In the genomic region with DNA sequence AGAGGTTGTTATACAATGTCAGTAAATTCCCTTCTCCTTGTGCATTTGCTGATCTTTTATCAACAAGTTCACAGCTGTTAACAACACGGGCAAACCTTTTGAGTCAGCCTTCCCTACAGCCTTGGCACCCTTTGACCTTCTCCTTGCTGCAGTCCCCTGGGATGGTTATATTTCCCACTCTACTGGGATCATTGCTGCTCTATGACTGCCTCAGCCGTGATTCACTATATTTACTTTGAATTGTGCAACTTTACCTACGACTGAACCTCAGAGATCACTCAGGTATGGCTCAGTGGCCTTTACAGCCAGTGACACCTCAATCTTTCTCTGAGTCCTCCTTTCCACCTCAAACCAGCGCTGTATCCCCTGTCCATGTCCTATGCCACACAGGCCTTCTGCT, we compare ENCODE assay signal across 16 cellular contexts.
A peak's percentile ranks its signal among the peaks of the same experiment; 100 is the strongest.
DNase-seq lines count a peak whose midpoint lies in the region; ATAC-seq and TF ChIP-seq lines count a peak whose summit lies in the region.
"Had no signal": no experiment of that assay in that cellular context is flagged by ENCODE, and none has a peak within 500 bp of the region (broad histone marks: within the 10 kb centered on the region; RNA-seq: fewer than 3 reads in every experiment).

No MANE protein-coding gene starts in this region.

- peak overlapping the region; percentile 88 for H2AFZ ChIP-seq in GM23338

- H3K36me3 Mint-ChIP-seq in GM23338 (ENCODE audit: low read depth): no peaks in the 10 kb centered on the region

- no peaks in the 10 kb centered on the region for H3K9me3 ChIP-seq in esophagus squamous epithelium
- H3K9me3 ChIP-seq: MG63 had no signal

- H3K4me3 Mint-ChIP-seq in GM23338: no peak overlapping the region
- H3K4me3 Mint-ChIP-seq: H9 had no signal

- no peak overlapping the region for H3K4me2 ChIP-seq in GM23338

- no peaks in the 10 kb centered on the region for H3K79me2 ChIP-seq in GM23338 (replicated peaks; ENCODE audit: insufficient read depth)

- H3K27ac Mint-ChIP-seq in GM23338: no peak overlapping the region
- H3K27ac Mint-ChIP-seq: H9 had no signal

- peaks cover 16% of the 10 kb centered on the region; the same call in 1 of the 2 replicates for H3K4me1 ChIP-seq in GM23338 (ENCODE audit: insufficient read depth)
- no peaks in the 10 kb centered on the region for H3K4me1 ChIP-seq in esophagus squamous epithelium

- peaks cover 19% of the 10 kb centered on the region for H3K4me1 Mint-ChIP-seq in GM23338

- no peaks in the 10 kb centered on the region for H3K9me3 Mint-ChIP-seq in GM23338
- H3K9me3 Mint-ChIP-seq: H9 had no signal

- no peaks in the 10 kb centered on the region for H4K20me1 ChIP-seq in GM23338 (replicated peaks; ENCODE audit: insufficient read depth)

- H3K27me3 ChIP-seq in GM23338 (ENCODE audit: insufficient read depth): no peaks in the 10 kb centered on the region
- H3K27me3 ChIP-seq in esophagus squamous epithelium: no peaks in the 10 kb centered on the region
- H3K27me3 ChIP-seq: MG63 had no signal

- TF ChIP-seq CTCF in GM23338 (conservative IDR thresholded peaks at IDR 0.05; ENCODE audit: low read depth in 2 of 2) (no peak), esophagus squamous epithelium (IDR thresholded peaks at IDR 0.05) (no peak)

- H3F3A ChIP-seq in GM23338 (replicated peaks; ENCODE audit: low read depth): no peaks in the 10 kb centered on the region

- no peaks in the 10 kb centered on the region for H3K36me3 ChIP-seq in GM23338 (ENCODE audit: insufficient read depth)
- H3K36me3 ChIP-seq in esophagus squamous epithelium: no peaks in the 10 kb centered on the region
- H3K36me3 ChIP-seq: MG63 had no signal

- H3K9me2 ChIP-seq in GM23338 (ENCODE audit: insufficient read depth): no peaks in the 10 kb centered on the region

- peaks cover 6% of the 10 kb centered on the region for H3K27me3 Mint-ChIP-seq in GM23338 (ENCODE audit: insufficient read depth, low read depth, poor library complexity)

- no peak for DNase-seq in GM23338 (ENCODE audit: low spot score)
- DNase-seq in NCI-H69 (lab: John Stamatoyannopoulos, UW): peak; percentile 34
- peak; percentile 3 for DNase-seq in epithelial cell of prostate (ENCODE audit: low read depth, low spot score)
- DNase-seq in renal cortical epithelial cell (ENCODE audit: low read depth): peak; percentile 76
- no peak for DNase-seq in pons (ENCODE audit: low spot score)
- no peak for DNase-seq in esophagus squamous epithelium (lab: John Stamatoyannopoulos, UW)
- DNase-seq: AML-193, GF-D8, H9, KBM-7, MG63, NCI-H1092 treated with DMSO at 0.1 percent for 48 hours, NCI-H1694 had no signal

- H3K27ac ChIP-seq in GM23338 (ENCODE audit: low read depth) (no peak overlapping the region), epithelial cell of prostate (no peak overlapping the region), esophagus squamous epithelium (no peak overlapping the region)
- H3K27ac ChIP-seq: SK-N-MC had no signal

- ATAC-seq in GM23338 (no peak), HG03442 (IDR thresholded peaks at IDR 0.05; ENCODE audit: unreplicated experiment) (no peak)
- ATAC-seq: Right ventricle myocardium inferior had no signal

- H3K4me3 ChIP-seq in GM23338 (no peak overlapping the region), esophagus squamous epithelium (no peak overlapping the region)
- H3K4me3 ChIP-seq: MG63, SK-N-MC had no signal

- intact Hi-C loops in esophagus squamous epithelium (cut with DNase I): no loop called here

- no peak for TF ChIP-seq POLR2A in esophagus squamous epithelium (IDR thresholded peaks at IDR 0.05)

- WGBS in esophagus squamous epithelium, 2 donors: 57 to 66% methylated on average over 4 of the region's 4 CpGs

TF ChIP-seq in GM23338, 12 proteins besides CTCF, POLR2A, EP300 and RAD21:
- TF ChIP-seq STAT1 (IDR thresholded peaks at IDR 0.05; ENCODE audit: unreplicated experiment) (no peak), ZNF114 (CRISPR knock-in tag; IDR thresholded peaks at IDR 0.05) (no peak), CREB1 (CRISPR knock-in tag; IDR thresholded peaks at IDR 0.05; ENCODE audit: low read depth) (no peak), EZH2 (IDR thresholded peaks at IDR 0.05; ENCODE audit: low read depth, unreplicated experiment) (no peak), NANOG (IDR thresholded peaks at IDR 0.05; ENCODE audit: borderline replicate concordance) (no peak), EZH2phosphoT487 (IDR thresholded peaks at IDR 0.05; ENCODE audit: unreplicated experiment) (no peak), ZNF331 (CRISPR knock-in tag; IDR thresholded peaks at IDR 0.05; ENCODE audit: low read depth) (no peak)
- TF ChIP-seq, protein P1, sequence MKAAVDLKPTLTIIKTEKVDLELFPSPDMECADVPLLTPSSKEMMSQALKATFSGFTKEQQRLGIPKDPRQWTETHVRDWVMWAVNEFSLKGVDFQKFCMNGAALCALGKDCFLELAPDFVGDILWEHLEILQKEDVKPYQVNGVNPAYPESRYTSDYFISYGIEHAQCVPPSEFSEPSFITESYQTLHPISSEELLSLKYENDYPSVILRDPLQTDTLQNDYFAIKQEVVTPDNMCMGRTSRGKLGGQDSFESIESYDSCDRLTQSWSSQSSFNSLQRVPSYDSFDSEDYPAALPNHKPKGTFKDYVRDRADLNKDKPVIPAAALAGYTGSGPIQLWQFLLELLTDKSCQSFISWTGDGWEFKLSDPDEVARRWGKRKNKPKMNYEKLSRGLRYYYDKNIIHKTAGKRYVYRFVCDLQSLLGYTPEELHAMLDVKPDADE (IDR thresholded peaks at IDR 0.05): no peak
- TF ChIP-seq, protein P2, sequence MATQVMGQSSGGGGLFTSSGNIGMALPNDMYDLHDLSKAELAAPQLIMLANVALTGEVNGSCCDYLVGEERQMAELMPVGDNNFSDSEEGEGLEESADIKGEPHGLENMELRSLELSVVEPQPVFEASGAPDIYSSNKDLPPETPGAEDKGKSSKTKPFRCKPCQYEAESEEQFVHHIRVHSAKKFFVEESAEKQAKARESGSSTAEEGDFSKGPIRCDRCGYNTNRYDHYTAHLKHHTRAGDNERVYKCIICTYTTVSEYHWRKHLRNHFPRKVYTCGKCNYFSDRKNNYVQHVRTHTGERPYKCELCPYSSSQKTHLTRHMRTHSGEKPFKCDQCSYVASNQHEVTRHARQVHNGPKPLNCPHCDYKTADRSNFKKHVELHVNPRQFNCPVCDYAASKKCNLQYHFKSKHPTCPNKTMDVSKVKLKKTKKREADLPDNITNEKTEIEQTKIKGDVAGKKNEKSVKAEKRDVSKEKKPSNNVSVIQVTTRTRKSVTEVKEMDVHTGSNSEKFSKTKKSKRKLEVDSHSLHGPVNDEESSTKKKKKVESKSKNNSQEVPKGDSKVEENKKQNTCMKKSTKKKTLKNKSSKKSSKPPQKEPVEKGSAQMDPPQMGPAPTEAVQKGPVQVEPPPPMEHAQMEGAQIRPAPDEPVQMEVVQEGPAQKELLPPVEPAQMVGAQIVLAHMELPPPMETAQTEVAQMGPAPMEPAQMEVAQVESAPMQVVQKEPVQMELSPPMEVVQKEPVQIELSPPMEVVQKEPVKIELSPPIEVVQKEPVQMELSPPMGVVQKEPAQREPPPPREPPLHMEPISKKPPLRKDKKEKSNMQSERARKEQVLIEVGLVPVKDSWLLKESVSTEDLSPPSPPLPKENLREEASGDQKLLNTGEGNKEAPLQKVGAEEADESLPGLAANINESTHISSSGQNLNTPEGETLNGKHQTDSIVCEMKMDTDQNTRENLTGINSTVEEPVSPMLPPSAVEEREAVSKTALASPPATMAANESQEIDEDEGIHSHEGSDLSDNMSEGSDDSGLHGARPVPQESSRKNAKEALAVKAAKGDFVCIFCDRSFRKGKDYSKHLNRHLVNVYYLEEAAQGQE (IDR thresholded peaks at IDR 0.05; ENCODE audit: unreplicated experiment): no peak

Comparison
In these comparisons a context has a peak if more than half of its experiments do, and no peak if none do; other contexts are left out.
1. DNase-seq: peak in NCI-H69 (single experiment), epithelial cell of prostate (single experiment) and renal cortical epithelial cell (single experiment); none in GM23338 (single experiment), pons (single experiment) and esophagus squamous epithelium (single experiment).